In genomic region chr10:96395931-96396877, GRCh38 we compare ENCODE assay signal across 8 cellular contexts. TPM values are rescaled to one million over a fixed set of nuclear protein-coding genes. Genes with fewer than 3 reads are reported as not detected.
DNase-seq lines count a peak whose midpoint lies in the region; ATAC-seq, FAIRE-seq and TF ChIP-seq lines count a peak whose summit lies in the region.

No MANE protein-coding gene starts in this region.

- peak; percentile 66 for ATAC-seq in GM19351 (IDR thresholded peaks at IDR 0.05; ENCODE audit: unreplicated experiment)
- ATAC-seq in activated CD8-positive, alpha-beta T cell treated with anti-CD3 and anti-CD28 coated beads, Interleukin-2, amount 10 ng/mL, durations not matched to agents 7 days and 5 days, result peak; percentile 93

- POLR2A ChIA-PET in BJ (lab: Charles Lee) (no interaction called here), H1 (lab: Charles Lee; ENCODE audit: partially characterized antibody) (interaction anchor here (1.0 kb wide), 1 partner anchor 120 kb away, joined by 3 read pairs; no protein-coding TSS in a partner anchor)
- POLR2A ChIA-PET in activated CD8-positive, alpha-beta T cell treated with anti-CD3 and anti-CD28 coated beads, Interleukin-2, amount 10 ng/mL, durations not matched to agents 7 days and 5 days (lab: Charles Lee), result no interaction called here

- H3K27ac Mint-ChIP-seq in activated CD8-positive, alpha-beta T cell treated with anti-CD3 and anti-CD28 coated beads, Interleukin-2, amount 10 ng/mL, durations not matched to agents 7 days and 5 days, result no peak overlapping the region
- H3K27ac Mint-ChIP-seq in mesothelial cell of epicardium, result no peak overlapping the region

- no peak overlapping the region for H3K27ac ChIP-seq in H1 (ENCODE audit: low read depth, low read length)

- H3K27me3 ChIP-seq in BJ (ENCODE audit: control insufficient read depth, insufficient read depth, low read length), result peaks cover 2% of the 10 kb centered on the region; the same call in 1 of the 2 replicates
- H3K27me3 ChIP-seq in H1 (replicated peaks in 1 of 4; ENCODE audit: control insufficient read depth in 3 of 4, extremely low read depth in 1 of 4, insufficient read depth in 3 of 4, low read length in 3 of 4), result no peaks in the 10 kb centered on the region; a peak in 2 of 7 replicates

- TF ChIP-seq CTCF in BJ (IDR thresholded peaks at IDR 0.05; ENCODE audit: insufficient read depth, low read depth, low read length) (peak; percentile 89), H1 (IDR thresholded peaks at IDR 0.05; ENCODE audit: control extremely low read depth in 1 of 3, insufficient read depth in 1 of 3, low read depth in 1 of 3, low read length in 3 of 3) (peak; percentile 88 to 91 (median 89)), mesothelial cell of epicardium (IDR thresholded peaks at IDR 0.05; ENCODE audit: unreplicated experiment) (peak; percentile 85)

- peak overlapping the region; percentile 80 for H2AFZ ChIP-seq in H1 (ENCODE audit: low read length)

- H3K14ac ChIP-seq in H1 (ENCODE audit: insufficient read length), result no peak overlapping the region

- no peak for DNase-seq in BJ (ENCODE audit: low read depth)
- peak; percentile 15 to 69 for DNase-seq in NCI-H526 (lab: John Stamatoyannopoulos, UW)
- peak; percentile 77 for DNase-seq in activated CD8-positive, alpha-beta T cell treated with anti-CD3 and anti-CD28 coated beads, Interleukin-2, amount 10 ng/mL, durations not matched to agents 7 days and 5 days
- DNase-seq in H1 (ENCODE audit: low read depth in 1 of 2, low spot score in 2 of 2), result peak; percentile 56 to 79
- peak; percentile 48 to 75 for DNase-seq in mesothelial cell of epicardium (ENCODE audit: low spot score in 2 of 2, unreplicated experiment in 2 of 2)
- DNase-seq in stimulated activated CD8-positive, alpha-beta memory T cell treated with anti-CD3 and anti-CD28 coated beads, Interleukin-4, amount 100 ng/mL, for 1 hour (ENCODE audit: low read depth in 2 of 2, low spot score in 1 of 2), result peak; percentile 7 to 17
- no peak for DNase-seq in COR-L47 (lab: John Stamatoyannopoulos, UW)

- H3K79me2 ChIP-seq in H1 (ENCODE audit: control insufficient read depth in 1 of 2, insufficient read depth in 2 of 2, low read length in 2 of 2), result no peaks in the 10 kb centered on the region

- H3K27me3 Mint-ChIP-seq in activated CD8-positive, alpha-beta T cell treated with anti-CD3 and anti-CD28 coated beads, Interleukin-2, amount 10 ng/mL, durations not matched to agents 7 days and 5 days (ENCODE audit: low read depth), result peaks cover 23% of the 10 kb centered on the region
- peaks cover 85% of the 10 kb centered on the region for H3K27me3 Mint-ChIP-seq in mesothelial cell of epicardium (ENCODE audit: low read depth)

- H3K4ac ChIP-seq in H1 (replicated peaks; ENCODE audit: insufficient read length, low read depth, low read length), result no peak overlapping the region

- CTCF ChIA-PET in BJ (lab: Yijun Ruan, JAX), result interaction anchor here (0.7 to 4.3 kb wide), 17 partner anchors 8 to 822 kb away, joined by 3 to 28 read pairs (median 5); partner anchors contain the start of gene TLL2
- CTCF ChIA-PET in activated CD8-positive, alpha-beta T cell treated with anti-CD3 and anti-CD28 coated beads, Interleukin-2, amount 10 ng/mL, durations not matched to agents 7 days and 5 days (lab: Charles Lee), result interaction anchor here (0.6 to 2.9 kb wide), 10 partner anchors 13 to 449 kb away, joined by 3 to 11 read pairs (median 3); partner anchors contain the start of gene TLL2
- CTCF ChIA-PET in H1 (lab: Charles Lee; ENCODE audit: partially characterized antibody), result interaction anchor here (0.6 to 11.2 kb wide), 42 partner anchors 8 to 629 kb away, joined by 3 to 152 read pairs (median 5); partner anchors contain the start of gene TLL2

- H3K36me3 ChIP-seq in BJ (ENCODE audit: control insufficient read depth, insufficient read depth, low read length), result no peaks in the 10 kb centered on the region
- no peaks in the 10 kb centered on the region for H3K36me3 ChIP-seq in H1 (ENCODE audit: control insufficient read depth in 2 of 4, insufficient read depth in 4 of 4, low read length in 3 of 4)

- no peak overlapping the region for H3K23ac ChIP-seq in H1 (ENCODE audit: insufficient read length)

- H3K4me3 Mint-ChIP-seq in activated CD8-positive, alpha-beta T cell treated with anti-CD3 and anti-CD28 coated beads, Interleukin-2, amount 10 ng/mL, durations not matched to agents 7 days and 5 days, result no peak overlapping the region
- H3K4me3 Mint-ChIP-seq in mesothelial cell of epicardium, result peak overlapping the region; percentile 52

- H3K79me1 ChIP-seq in H1 (ENCODE audit: low read depth, low read length), result no peaks in the 10 kb centered on the region

- FAIRE-seq in H1 (lab: Jason Lieb, UNC), result peak; percentile 78

- 38% methylated on average over 23 of the region's 24 CpGs; no CpG with 5 or more reads in 1 of the 2 experiments for WGBS in H1 (ENCODE audit: extremely low coverage in 1 of 2, insufficient coverage in 1 of 2, insufficient read length in 1 of 2, insufficient replicate concordance in 2 of 2, low coverage in 1 of 2, low lambda C conversion rate in 2 of 2, missing lambda C conversion rate in 1 of 2), 2 experiments

- TF ChIP-seq RAD21 in H1 (IDR thresholded peaks at IDR 0.05 in 1 of 2, conservative IDR thresholded peaks at IDR 0.05 in 1 of 2; ENCODE audit: low read depth in 2 of 2, low read length in 2 of 2), result peak; percentile 91 to 92

- no peak overlapping the region for H2BK15ac ChIP-seq in H1 (ENCODE audit: low read length)

- H3K23me2 ChIP-seq in H1 (ENCODE audit: low read depth, low read length), result no peaks in the 10 kb centered on the region

- peak overlapping the region; percentile 82; the same call in 1 of the 2 replicates for H3K18ac ChIP-seq in H1 (ENCODE audit: extremely low read depth, low read length)

- H4K91ac ChIP-seq in H1 (replicated peaks; ENCODE audit: insufficient read length, low read length), result no peak overlapping the region

- peaks cover 7% of the 10 kb centered on the region for H3K4me1 Mint-ChIP-seq in activated CD8-positive, alpha-beta T cell treated with anti-CD3 and anti-CD28 coated beads, Interleukin-2, amount 10 ng/mL, durations not matched to agents 7 days and 5 days (ENCODE audit: low read depth)
- no peaks in the 10 kb centered on the region for H3K4me1 Mint-ChIP-seq in mesothelial cell of epicardium

- H4K8ac ChIP-seq in H1 (ENCODE audit: extremely low read depth, insufficient read depth, low read length), result no peak overlapping the region

- H3K9me3 ChIP-seq in H1 (ENCODE audit: insufficient read depth in 2 of 2, low read depth in 1 of 2, low read length in 1 of 2), result no peaks in the 10 kb centered on the region

- no peak overlapping the region for H2BK5ac ChIP-seq in H1 (ENCODE audit: low read depth, low read length)

- H3K9me3 Mint-ChIP-seq in activated CD8-positive, alpha-beta T cell treated with anti-CD3 and anti-CD28 coated beads, Interleukin-2, amount 10 ng/mL, durations not matched to agents 7 days and 5 days (ENCODE audit: insufficient read depth), result no peaks in the 10 kb centered on the region
- H3K9me3 Mint-ChIP-seq in mesothelial cell of epicardium, result no peaks in the 10 kb centered on the region

- no peak for TF ChIP-seq EP300 in H1 (IDR thresholded peaks at IDR 0.05; ENCODE audit: borderline replicate concordance in 1 of 2, low read depth in 2 of 2, low read length in 2 of 2)

- H3K4me2 ChIP-seq in H1 (ENCODE audit: insufficient read depth in 1 of 2, low read depth in 2 of 2, low read length in 2 of 2), result peak overlapping the region; percentile 4 to 47; a peak in 3 of 4 replicates

- H3K9ac ChIP-seq in H1 (replicated peaks in 1 of 4; ENCODE audit: extremely low read depth in 1 of 4, low read depth in 3 of 4, low read length in 3 of 4), result no peak overlapping the region

- H2BK120ac ChIP-seq in H1 (replicated peaks; ENCODE audit: low read depth, low read length), result no peak overlapping the region

- H2AK5ac ChIP-seq in H1 (ENCODE audit: low read depth, low read length), result no peak overlapping the region

- no peak overlapping the region for H3K56ac ChIP-seq in H1 (replicated peaks; ENCODE audit: insufficient read length, low read depth, low read length)

- no peak for TF ChIP-seq POLR2A in H1 (IDR thresholded peaks at IDR 0.05; ENCODE audit: control extremely low read depth in 1 of 2, low read depth in 2 of 2, low read length in 2 of 2)

- no peaks in the 10 kb centered on the region for H3K36me3 Mint-ChIP-seq in activated CD8-positive, alpha-beta T cell treated with anti-CD3 and anti-CD28 coated beads, Interleukin-2, amount 10 ng/mL, durations not matched to agents 7 days and 5 days (ENCODE audit: low read depth)
- no peaks in the 10 kb centered on the region for H3K36me3 Mint-ChIP-seq in mesothelial cell of epicardium

- H2BK20ac ChIP-seq in H1 (ENCODE audit: low read length), result 0 out of 2 replicates have a peak overlapping the region, but pooled peaks have one; percentile 61

- 0 out of 2 replicates have a peak overlapping the region, but pooled peaks have one; percentile 14 for H2BK12ac ChIP-seq in H1 (ENCODE audit: low read depth, low read length)

- H3K4me3 ChIP-seq in BJ (ENCODE audit: low read depth, low read length), result no peak overlapping the region
- peak overlapping the region; percentile 10 to 49 (median 22); a peak in 4 of 8 replicates for H3K4me3 ChIP-seq in H1 (ENCODE audit: extremely low read depth in 1 of 4, insufficient read depth in 2 of 4, low read depth in 3 of 4, low read length in 4 of 4)

- peaks cover 0 to 6% (median 2%) of the 10 kb centered on the region in 4 experiments; a peak in 6 of 7 replicates for H3K4me1 ChIP-seq in H1 (replicated peaks in 1 of 4; ENCODE audit: control insufficient read depth in 3 of 4, insufficient read depth in 4 of 4, low read length in 3 of 4)

- no peaks in the 10 kb centered on the region for H4K20me1 ChIP-seq in H1 (replicated peaks in 1 of 2; ENCODE audit: control insufficient read depth in 1 of 2, insufficient read depth in 2 of 2, low read length in 2 of 2)

- H4K5ac ChIP-seq in H1 (ENCODE audit: insufficient read length, low read depth, low read length), result no peak overlapping the region

TF ChIP-seq in H1, 55 proteins besides CTCF, POLR2A, EP300 and RAD21 (continues in another document):
- no peak for TF ChIP-seq RXRA (IDR thresholded peaks at IDR 0.05; ENCODE audit: insufficient read depth, low read depth, low read length)
- TF ChIP-seq SP4 (IDR thresholded peaks at IDR 0.05; ENCODE audit: low read length), result no peak

RNA-seq across cellular contexts. Expression of gene OPALIN, which starts 37.4 kb away (rescaled TPM):
- polyA plus RNA-seq in BJ (2011; rRNA removed) (not detected in 2 replicates), H1 (2011; rRNA removed) (0.03 TPM in 1 of 2 replicates, not detected in the other)
- polyA minus RNA-seq in BJ (2011; rRNA and poly(A)+ RNA removed), result not detected in 2 replicates
- not detected for total RNA-seq in activated CD8-positive, alpha-beta T cell treated with anti-CD3 and anti-CD28 coated beads, Interleukin-2, amount 10 ng/mL, durations not matched to agents 7 days and 5 days
- total RNA-seq in H1 (2021; fragmentation: NEBNext Ultra II Directional; extraction: Animal tissue kit (Norgen Biotek cat#: 25700)), result not detected in 2 replicates
- polyA plus RNA-seq in H1 (2011; cell fraction: cytosol; rRNA removed), result not detected
- not detected for polyA plus RNA-seq in H1 (2011; cell fraction: nucleus; rRNA removed)
- not detected in 4 replicates for polyA plus RNA-seq in H1 (2012, experiment 1 of 2)
- not detected for polyA plus RNA-seq in H1 (2012, experiment 2 of 2)
- polyA plus RNA-seq in H1 (2013, experiment 1 of 2), result 0.06 TPM
- 0.06 TPM for polyA plus RNA-seq in H1 (2013, experiment 2 of 2)
- not detected in 2 replicates for polyA minus RNA-seq in H1 (2011; rRNA and poly(A)+ RNA removed)
- not detected for polyA minus RNA-seq in H1 (2011; cell fraction: cytosol; rRNA and poly(A)+ RNA removed)
- polyA minus RNA-seq in H1 (2011; cell fraction: nucleus; rRNA and poly(A)+ RNA removed), result not detected
- not detected in 3 replicates for total RNA-seq in mesothelial cell of epicardium

Comparison
In these comparisons a context has a peak if more than half of its experiments do, and no peak if none do; other contexts are left out.
1. DNase-seq: peak in NCI-H526 (2 of 2), activated CD8-positive, alpha-beta T cell treated with anti-CD3 and anti-CD28 coated beads, Interleukin-2, amount 10 ng/mL, durations not matched to agents 7 days and 5 days (single experiment), H1 (2 of 2), mesothelial cell of epicardium (2 of 2) and stimulated activated CD8-positive, alpha-beta memory T cell treated with anti-CD3 and anti-CD28 coated beads, Interleukin-4, amount 100 ng/mL, for 1 hour (2 of 2); none in BJ (single experiment) and COR-L47 (single experiment).
2. Peak in every context shown above with its lines, with median percentiles within 50 percentile points of each other: CTCF ChIP-seq.